11 cellular contexts compared by ENCODE assay signal in genomic region chr1:245166471-245166885, GRCh38. TPM values are rescaled to one million over a fixed set of nuclear protein-coding genes. Genes with fewer than 3 reads are reported as not detected.
DNase-seq lines count a peak whose midpoint lies in the region; ATAC-seq and TF ChIP-seq lines count a peak whose summit lies in the region.
"Had no signal": no experiment of that assay in that cellular context is flagged by ENCODE, and none has a peak within 500 bp of the region (broad histone marks: within the 10 kb centered on the region; RNA-seq: fewer than 3 reads in every experiment).

No MANE protein-coding gene starts in this region.

- no peaks in the 10 kb centered on the region for H3K36me3 ChIP-seq in H7 (replicated peaks; ENCODE audit: control insufficient read depth, insufficient read depth, low read length)
- no peaks in the 10 kb centered on the region for H3K36me3 ChIP-seq in skeletal muscle satellite cell (ENCODE audit: insufficient read depth, low read length)
- H3K36me3 ChIP-seq in body of pancreas (replicated peaks in 1 of 2; ENCODE audit: insufficient read depth in 1 of 2, low read depth in 2 of 2) = no peaks in the 10 kb centered on the region

- H3K4me3 ChIP-seq in H7 (ENCODE audit: insufficient read depth, low read depth, low read length) (no peak overlapping the region), astrocyte of the spinal cord (ENCODE audit: low read depth, low read length) (peak overlapping the region; percentile 20), skeletal muscle satellite cell (ENCODE audit: low read length) (no peak overlapping the region), body of pancreas (no peak overlapping the region)

- no peaks in the 10 kb centered on the region for H3K9me3 ChIP-seq in skeletal muscle satellite cell (replicated peaks; ENCODE audit: low read length)
- H3K9me3 ChIP-seq in body of pancreas = no peaks in the 10 kb centered on the region

- H3K4me1 ChIP-seq in skeletal muscle satellite cell (ENCODE audit: control insufficient read depth, insufficient read depth, low read length) (no peaks in the 10 kb centered on the region), body of pancreas (no peaks in the 10 kb centered on the region)

- intact Hi-C loops in body of pancreas (cut with DNase I) = no loop called here

- no peak overlapping the region for H3K9ac ChIP-seq in skeletal muscle satellite cell (ENCODE audit: low read depth, low read length)

- H3K4me2 ChIP-seq in skeletal muscle satellite cell (ENCODE audit: low read length) = peak overlapping the region; percentile 54

- H3K27me3 ChIP-seq in H7 (ENCODE audit: control insufficient read depth, insufficient read depth, low read length) (no peaks in the 10 kb centered on the region; the same call in 1 of the 2 replicates), skeletal muscle satellite cell (ENCODE audit: control insufficient read depth, insufficient read depth, low read length) (peaks cover 22% of the 10 kb centered on the region), body of pancreas (no peaks in the 10 kb centered on the region)

- in situ Hi-C loops in astrocyte of the spinal cord (cut with HindIII; ENCODE audit: low sequenced_read_pairs) = no loop called here

- ATAC-seq in body of pancreas = no peak
- ATAC-seq in HG03045 (IDR thresholded peaks at IDR 0.05; ENCODE audit: unreplicated experiment) = no peak

- TF ChIP-seq CTCF in astrocyte of the spinal cord (IDR thresholded peaks at IDR 0.05; ENCODE audit: low read depth, low read length) = no peak
- no peak for TF ChIP-seq CTCF in body of pancreas (IDR thresholded peaks at IDR 0.05)

- H3K27ac ChIP-seq in body of pancreas = no peak overlapping the region

- DNase-seq in H7 = peak; percentile 62
- no peak for DNase-seq in astrocyte of the spinal cord (ENCODE audit: low read depth, low spot score)
- DNase-seq in hepatic stellate cell (ENCODE audit: low spot score) = peak; percentile 75
- no peak for DNase-seq in activated gamma-delta T cell (lab: John Stamatoyannopoulos, UW)
- no peak for DNase-seq in activated CD8-positive, alpha-beta memory T cell treated with anti-CD3 and anti-CD28 coated beads, Interleukin-2, amount 50 U/mL, for 48 hours
- no peak for DNase-seq in body of pancreas
- DNase-seq: HCEC 1CT, hippocampal formation, T-helper 1 cell had no signal

- TF ChIP-seq POLR2A in body of pancreas (IDR thresholded peaks at IDR 0.05) = no peak

- WGBS in body of pancreas, 2 donors = 13 to 16% methylated on average over 6 to 10 of the region's 10 CpGs

RNA-seq across cellular contexts. Expression of gene KIF26B, which starts 11.7 kb away (rescaled TPM):
- total RNA-seq in H7 (2014; rRNA removed; shearing (Covaris generic)) = 0.89 and 1.7 TPM in 2 replicates
- total RNA-seq in skeletal muscle satellite cell (2012; rRNA removed) = 0.22 and 0.25 TPM in 2 replicates
- 1 to 10 TPM in 1 of 2 donors, under 1 TPM in 1; 0.78 to 4.6 TPM for total RNA-seq in body of pancreas

Comparison
In these comparisons a context has a peak if more than half of its experiments do, and no peak if none do; other contexts are left out.
1. DNase-seq: peak in H7 (single experiment) and hepatic stellate cell (single experiment); none in astrocyte of the spinal cord (single experiment), activated gamma-delta T cell (single experiment), activated CD8-positive, alpha-beta memory T cell treated with anti-CD3 and anti-CD28 coated beads, Interleukin-2, amount 50 U/mL, for 48 hours (single experiment) and body of pancreas (0 of 4).